2 cellular contexts compared by ENCODE assay signal in genomic region chr9:94916956-94917355, GRCh38.
TF ChIP-seq lines count a peak whose summit lies in the region.

No MANE protein-coding gene starts in this region.

TF ChIP-seq in IMR-90, 13 proteins besides CTCF, POLR2A, EP300 and RAD21:
- no peak for TF ChIP-seq MAZ (IDR thresholded peaks at IDR 0.05; ENCODE audit: borderline replicate concordance, low read depth, low read length)
- TF ChIP-seq RCOR1 (IDR thresholded peaks at IDR 0.05; ENCODE audit: insufficient replicate concordance, low read length) = no peak
- TF ChIP-seq BHLHE40 (IDR thresholded peaks at IDR 0.05; ENCODE audit: low read depth, low read length) = no peak
- no peak for TF ChIP-seq NFE2L2 (IDR thresholded peaks at IDR 0.05; ENCODE audit: low read depth, low read length)
- TF ChIP-seq MXI1 (IDR thresholded peaks at IDR 0.05; ENCODE audit: borderline replicate concordance, low read depth, low read length) = no peak
- no peak for TF ChIP-seq CEBPB (IDR thresholded peaks at IDR 0.05; ENCODE audit: low read depth, low read length)
- TF ChIP-seq MAFK (IDR thresholded peaks at IDR 0.05; ENCODE audit: low read depth, low read length) = no peak
- TF ChIP-seq FOS (IDR thresholded peaks at IDR 0.05; ENCODE audit: low read depth, low read length) = no peak
- no peak for TF ChIP-seq USF2 (IDR thresholded peaks at IDR 0.05; ENCODE audit: low read depth, low read length)
- no peak for TF ChIP-seq RFX5 (IDR thresholded peaks at IDR 0.05; ENCODE audit: low read depth, low read length)
- no peak for TF ChIP-seq CHD1 (IDR thresholded peaks at IDR 0.05; ENCODE audit: low read depth, low read length)

TF ChIP-seq in H1, 55 proteins besides CTCF, POLR2A, EP300 and RAD21 (continued from another document):
- TF ChIP-seq EGR1 (IDR thresholded peaks at IDR 0.05; ENCODE audit: borderline replicate concordance, low read depth, low read length) (no peak), ATF3 (IDR thresholded peaks at IDR 0.05; ENCODE audit: insufficient read depth, low read depth, low read length) (no peak), SP2 (IDR thresholded peaks at IDR 0.05; ENCODE audit: low read length) (no peak), E2F6 (IDR thresholded peaks at IDR 0.05) (no peak), POLR2AphosphoS5 (IDR thresholded peaks at IDR 0.05; ENCODE audit: low read depth, low read length) (no peak), MAX (IDR thresholded peaks at IDR 0.05) (no peak), BRCA1 (IDR thresholded peaks at IDR 0.05; ENCODE audit: low read depth, low read length) (no peak), CHD2 (IDR thresholded peaks at IDR 0.05; ENCODE audit: low read length) (no peak), POU5F1 (IDR thresholded peaks at IDR 0.05; ENCODE audit: low read depth, low read length) (no peak), EZH2 (IDR thresholded peaks at IDR 0.05; ENCODE audit: low read depth, low read length, severe bottlenecking) (no peak), TEAD4 (IDR thresholded peaks at IDR 0.05; ENCODE audit: low read depth, low read length) (no peak), CBX8 (IDR thresholded peaks at IDR 0.05; ENCODE audit: borderline replicate concordance, low read depth, low read length) (no peak)
